ENCODE assay signal across 28 cellular contexts in genomic region chr4:16162891-16163290, GRCh38.
"Had no signal": no experiment of that assay in that cellular context is flagged by ENCODE, and none has a peak within 500 bp of the region (broad histone marks: within the 10 kb centered on the region; RNA-seq: fewer than 3 reads in every experiment).

No MANE protein-coding gene starts in this region.

- H3K27me3 ChIP-seq: body of pancreas, colonic mucosa had no signal

- H3K4me1 ChIP-seq: body of pancreas had no signal

- H3K27ac Mint-ChIP-seq: activated B cell treated with CpG ODN at 0.5 μM for 24 hours; activated CD4-positive, alpha-beta memory T cell treated with anti-CD3 and anti-CD28 coated beads, Interleukin-2, amount 10 ng/mL, durations not matched to agents 7 days and 5 days; activated naive CD4-positive, alpha-beta T cell treated with anti-CD3 and anti-CD28 coated beads for 36 hours; activated naive CD8-positive, alpha-beta T cell; activated T-helper 1 cell treated with anti-CD3 and anti-CD28 coated beads, Interleukin-12 subunit alpha, Interleukin-12 subunit beta, Interleukin-2, Interleukin-4 antibody, amounts not matched to agents 30 ng/mL and 10 ng/mL and 1 ng/mL, durations not matched to agents 14 hours and 24 hours and 36 hours; activated T-helper 2 cell treated with anti-CD3 and anti-CD28 coated beads, Interferon-gamma antibody, Interleukin-2, Interleukin-4, amounts not matched to agents 10 μg/mL and 5 μg/mL and 100 μg/mL, durations not matched to agents 14 hours and 24 hours and 36 hours; T-helper 17 cell; T-helper 2 cell treated with Interferon-gamma antibody and Interleukin-4, amounts not matched to agents 5 μg/mL and 100 μg/mL, for 36 hours had no signal

- DNase-seq: activated B cell treated with CpG ODN at 0.5 μM for 24 hours; activated CD4-positive, alpha-beta memory T cell treated with anti-CD3 and anti-CD28 coated beads, Interleukin-2, amount 10 ng/mL, durations not matched to agents 7 days and 5 days; activated CD4-positive, alpha-beta T cell treated with anti-CD3 and anti-CD28 coated beads for 48 hours; activated CD4-positive, alpha-beta T cell treated with anti-CD3 and anti-CD28 coated beads, Interleukin-2, amount 50 U/mL, for 4 hours; activated CD8-positive, alpha-beta memory T cell treated with anti-CD3 and anti-CD28 coated beads, Interleukin-2, amount 50 U/mL, for 48 hours; activated effector memory CD4-positive, alpha-beta T cell treated with anti-CD3 and anti-CD28 coated beads, Interleukin-2, amount 50 U/mL, for 16 hours; activated naive CD4-positive, alpha-beta T cell treated with anti-CD3 and anti-CD28 coated beads for 36 hours; activated T-cell treated with anti-CD3 and anti-CD28 coated beads for 4 hours; activated T-cell treated with anti-CD3 and anti-CD28 coated beads, Interleukin-2, amount 50 U/mL, for 4 hours; amniotic stem cell; anterior cingulate cortex; body of pancreas; central memory CD4-positive, alpha-beta T cell; cerebellar nuclear complex; colonic mucosa; effector CD8-positive, alpha-beta T cell; foreskin fibroblast; head of caudate nucleus; T-helper 1 cell; T-helper 17 cell; T1000; WERI-Rb-1 had no signal

- H3K27ac ChIP-seq: body of pancreas, colonic mucosa, WERI-Rb-1 had no signal

- FAIRE-seq: endometrium, frontal cortex had no signal

- H3K9me3 ChIP-seq: body of pancreas, colonic mucosa had no signal

- H3K4me1 Mint-ChIP-seq: activated B cell treated with CpG ODN at 0.5 μM for 24 hours; activated CD4-positive, alpha-beta memory T cell treated with anti-CD3 and anti-CD28 coated beads, Interleukin-2, amount 10 ng/mL, durations not matched to agents 7 days and 5 days had no signal

- H3K9me3 Mint-ChIP-seq: activated B cell treated with CpG ODN at 0.5 μM for 24 hours; activated CD4-positive, alpha-beta memory T cell treated with anti-CD3 and anti-CD28 coated beads, Interleukin-2, amount 10 ng/mL, durations not matched to agents 7 days and 5 days; activated naive CD4-positive, alpha-beta T cell treated with anti-CD3 and anti-CD28 coated beads for 36 hours; activated T-cell treated with anti-CD3 and anti-CD28 coated beads, Interleukin-2, amount 50 U/mL, for 4 hours; activated T-helper 1 cell treated with anti-CD3 and anti-CD28 coated beads, Interleukin-12 subunit alpha, Interleukin-12 subunit beta, Interleukin-2, Interleukin-4 antibody, amounts not matched to agents 30 ng/mL and 10 ng/mL and 1 ng/mL, durations not matched to agents 14 hours and 24 hours and 36 hours; activated T-helper 2 cell treated with anti-CD3 and anti-CD28 coated beads, Interferon-gamma antibody, Interleukin-2, Interleukin-4, amounts not matched to agents 10 μg/mL and 5 μg/mL and 100 μg/mL, durations not matched to agents 14 hours and 24 hours and 36 hours; T-helper 2 cell treated with Interferon-gamma antibody and Interleukin-4, amounts not matched to agents 5 μg/mL and 100 μg/mL, for 36 hours had no signal

- H3K27me3 Mint-ChIP-seq: activated B cell treated with CpG ODN at 0.5 μM for 24 hours; activated CD4-positive, alpha-beta memory T cell treated with anti-CD3 and anti-CD28 coated beads, Interleukin-2, amount 10 ng/mL, durations not matched to agents 7 days and 5 days; activated naive CD8-positive, alpha-beta T cell; T-helper 17 cell had no signal

- H3K4me3 Mint-ChIP-seq: activated B cell treated with CpG ODN at 0.5 μM for 24 hours; activated CD4-positive, alpha-beta memory T cell treated with anti-CD3 and anti-CD28 coated beads, Interleukin-2, amount 10 ng/mL, durations not matched to agents 7 days and 5 days; activated naive CD4-positive, alpha-beta T cell treated with anti-CD3 and anti-CD28 coated beads for 36 hours; activated naive CD8-positive, alpha-beta T cell; activated T-cell treated with anti-CD3 and anti-CD28 coated beads, Interleukin-2, amount 50 U/mL, for 4 hours; activated T-helper 1 cell treated with anti-CD3 and anti-CD28 coated beads, Interleukin-12 subunit alpha, Interleukin-12 subunit beta, Interleukin-2, Interleukin-4 antibody, amounts not matched to agents 30 ng/mL and 10 ng/mL and 1 ng/mL, durations not matched to agents 14 hours and 24 hours and 36 hours; T-helper 17 cell; T-helper 2 cell treated with Interferon-gamma antibody and Interleukin-4, amounts not matched to agents 5 μg/mL and 100 μg/mL, for 36 hours had no signal

- H3K4me3 ChIP-seq: body of pancreas, colonic mucosa had no signal
